16 cellular contexts compared by ENCODE assay signal in genomic region chr18:43589611-43590151, GRCh38.
DNase-seq lines count a peak whose midpoint lies in the region; ATAC-seq, FAIRE-seq and TF ChIP-seq lines count a peak whose summit lies in the region.
"Had no signal": no experiment of that assay in that cellular context is flagged by ENCODE, and none has a peak within 500 bp of the region (broad histone marks: within the 10 kb centered on the region; RNA-seq: fewer than 3 reads in every experiment).

No MANE protein-coding gene starts in this region.

- no peaks in the 10 kb centered on the region for H3K27me3 Mint-ChIP-seq in stimulated activated memory B cell treated with anti-CD40 and anti-IgM and Interleukin-4, amounts not matched to agents 10 μg/mL and 1 μg/mL and 100 μg/mL, for 72 hours
- H3K27me3 Mint-ChIP-seq: CD4-positive, alpha-beta memory T cell had no signal

- no peaks in the 10 kb centered on the region for H3K9me3 Mint-ChIP-seq in stimulated activated memory B cell treated with anti-CD40 and anti-IgM and Interleukin-4, amounts not matched to agents 10 μg/mL and 1 μg/mL and 100 μg/mL, for 72 hours

- H2BK20ac ChIP-seq in IMR-90 (ENCODE audit: low read depth, low read length): no peak overlapping the region

- H2AK9ac ChIP-seq in IMR-90 (replicated peaks; ENCODE audit: low read depth, low read length, poor library complexity): no peak overlapping the region

- no peak overlapping the region for H4K5ac ChIP-seq in IMR-90 (ENCODE audit: low read depth, low read length)

- no TSS peak for BruUV-seq in IMR-90 (replicated peaks; lab: Mats Ljungman, UMichigan)

- DNase-seq in Right ventricle myocardium inferior (ENCODE audit: missing footprints): peak; percentile 59
- no peak for DNase-seq in right atrium auricular region (ENCODE audit: low spot score)
- DNase-seq in IMR-90: no peak
- DNase-seq in keratinocyte (ENCODE audit: low read depth, low spot score): no peak
- no peak for DNase-seq in hypothalamus (lab: John Stamatoyannopoulos, UW)
- no peak for DNase-seq in DMS79 treated with DMSO at 0.1 percent for 48 hours (lab: John Stamatoyannopoulos, UW)
- no peak for DNase-seq in midbrain (lab: John Stamatoyannopoulos, UW)
- DNase-seq: 8988T; Calu3; CD4-positive, alpha-beta memory T cell; KBM-7; NCI-H1436 treated with DMSO at 0.1 percent for 48 hours; NCI-H2081; NCI-H774 had no signal

- no peak overlapping the region for H4K91ac ChIP-seq in IMR-90 (ENCODE audit: insufficient read depth, low read depth, low read length)

- no peak overlapping the region for H3K9ac ChIP-seq in IMR-90 (ENCODE audit: low read depth, low read length)
- no peak overlapping the region for H3K9ac ChIP-seq in keratinocyte (ENCODE audit: control insufficient read depth, extremely low read depth, insufficient read depth, low read length)

- CTCF ChIA-PET in IMR-90 (lab: Yijun Ruan, JAX): interaction anchor here (5.8 kb wide), 1 partner anchor 17 kb away, joined by 45 read pairs; no protein-coding TSS in a partner anchor

- H2AFZ ChIP-seq in IMR-90 (replicated peaks; ENCODE audit: low read length, poor library complexity) (peak overlapping the region; percentile 40), keratinocyte (ENCODE audit: control insufficient read depth, low read length) (peak overlapping the region; percentile 3)

- H2AK5ac ChIP-seq in IMR-90 (ENCODE audit: low read depth, low read length): no peak overlapping the region

- H3K79me2 ChIP-seq in keratinocyte (ENCODE audit: control insufficient read depth, insufficient read depth, low read length): no peaks in the 10 kb centered on the region

- H3K36me3 Mint-ChIP-seq in stimulated activated memory B cell treated with anti-CD40 and anti-IgM and Interleukin-4, amounts not matched to agents 10 μg/mL and 1 μg/mL and 100 μg/mL, for 72 hours: no peaks in the 10 kb centered on the region
- H3K36me3 Mint-ChIP-seq: CD4-positive, alpha-beta memory T cell had no signal

- H4K20me1 ChIP-seq in IMR-90 (ENCODE audit: insufficient read depth, low read length): no peaks in the 10 kb centered on the region
- H4K20me1 ChIP-seq in keratinocyte (ENCODE audit: control insufficient read depth, extremely low read depth, insufficient read depth, low read length): no peaks in the 10 kb centered on the region

- H3K9me1 ChIP-seq in IMR-90 (ENCODE audit: insufficient read depth, low read length): no peaks in the 10 kb centered on the region
- no peaks in the 10 kb centered on the region for H3K9me1 ChIP-seq in keratinocyte (ENCODE audit: control insufficient read depth, extremely low read depth, insufficient read depth, low read length)

- H3K27me3 ChIP-seq in right atrium auricular region: no peaks in the 10 kb centered on the region
- no peaks in the 10 kb centered on the region; the same call in 1 of the 2 replicates for H3K27me3 ChIP-seq in IMR-90 (ENCODE audit: control insufficient read depth, insufficient read depth, low read length)
- no peaks in the 10 kb centered on the region for H3K27me3 ChIP-seq in keratinocyte (ENCODE audit: control insufficient read depth, extremely low read depth, insufficient read depth, low read length)

- no peak overlapping the region for H3K14ac ChIP-seq in IMR-90 (replicated peaks; ENCODE audit: low read depth, low read length)

- no peak overlapping the region for H2BK15ac ChIP-seq in IMR-90 (ENCODE audit: low read depth, low read length)

- H3K4ac ChIP-seq in IMR-90 (ENCODE audit: low read depth, low read length): no peak overlapping the region

- dilution Hi-C loops in IMR-90 (cut with HindIII; ENCODE audit: low sequenced_read_pairs, unreplicated experiment): no loop called here
- dilution Hi-C loops in keratinocyte (cut with MboI; ENCODE audit: extremely low pct_ligation_motif_present, low sequenced_read_pairs): no loop called here

- no peaks in the 10 kb centered on the region for H3K4me1 Mint-ChIP-seq in stimulated activated memory B cell treated with anti-CD40 and anti-IgM and Interleukin-4, amounts not matched to agents 10 μg/mL and 1 μg/mL and 100 μg/mL, for 72 hours
- H3K4me1 Mint-ChIP-seq: CD4-positive, alpha-beta memory T cell had no signal

- no peak overlapping the region for H2BK5ac ChIP-seq in IMR-90 (ENCODE audit: low read depth, low read length, poor library complexity, severe bottlenecking)

- in situ Hi-C loops in IMR-90 (cut with MboI; ENCODE audit: low sequenced_read_pairs): loop anchor here (25.0 kb wide), 1 partner anchor 1477 kb away; no protein-coding TSS in a partner anchor

- ATAC-seq in Right ventricle myocardium inferior (no peak), IMR-90 (ENCODE audit: low read depth) (no peak)
- ATAC-seq in stimulated activated memory B cell treated with anti-CD40 and anti-IgM and Interleukin-4, amounts not matched to agents 10 μg/mL and 1 μg/mL and 100 μg/mL, for 72 hours: peak; percentile 11

- no peaks in the 10 kb centered on the region for H3K36me3 ChIP-seq in right atrium auricular region
- no peaks in the 10 kb centered on the region for H3K36me3 ChIP-seq in IMR-90 (ENCODE audit: control insufficient read depth, insufficient read depth, low read length)
- no peaks in the 10 kb centered on the region for H3K36me3 ChIP-seq in keratinocyte (ENCODE audit: control insufficient read depth in 2 of 2, extremely low read depth in 1 of 2, insufficient read depth in 2 of 2, low read length in 2 of 2)

- no peak overlapping the region for H3K27ac Mint-ChIP-seq in stimulated activated memory B cell treated with anti-CD40 and anti-IgM and Interleukin-4, amounts not matched to agents 10 μg/mL and 1 μg/mL and 100 μg/mL, for 72 hours
- H3K27ac Mint-ChIP-seq: CD4-positive, alpha-beta memory T cell had no signal

- H3K18ac ChIP-seq in IMR-90 (ENCODE audit: low read depth, low read length): no peak overlapping the region

- no peak overlapping the region for H3K4me3 ChIP-seq in right atrium auricular region
- H3K4me3 ChIP-seq in IMR-90 (ENCODE audit: insufficient read depth, low read depth, low read length): no peak overlapping the region
- no peak overlapping the region for H3K4me3 ChIP-seq in keratinocyte (ENCODE audit: control insufficient read depth in 2 of 3, extremely low read depth in 1 of 3, insufficient read depth in 2 of 3, low read depth in 1 of 3, low read length in 3 of 3)
- H3K4me3 ChIP-seq: SK-N-MC had no signal

- POLR2A ChIA-PET in IMR-90 (lab: Charles Lee; ENCODE audit: unreplicated experiment): no interaction called here

- no peak for FAIRE-seq in keratinocyte (lab: Jason Lieb, UNC)

- H3K4me3 Mint-ChIP-seq in stimulated activated memory B cell treated with anti-CD40 and anti-IgM and Interleukin-4, amounts not matched to agents 10 μg/mL and 1 μg/mL and 100 μg/mL, for 72 hours: no peak overlapping the region
- H3K4me3 Mint-ChIP-seq: CD4-positive, alpha-beta memory T cell had no signal

- no peak for TF ChIP-seq CTCF in right atrium auricular region (IDR thresholded peaks at IDR 0.05)
- no peak for TF ChIP-seq CTCF in IMR-90 (conservative IDR thresholded peaks at IDR 0.05; ENCODE audit: low read depth, low read length)
- no peak for TF ChIP-seq CTCF in keratinocyte (optimal IDR thresholded peaks at IDR 0.05 in 1 of 3, IDR thresholded peaks at IDR 0.05 in 1 of 3, conservative IDR thresholded peaks at IDR 0.05 in 1 of 3; ENCODE audit: extremely low read depth in 1 of 3, insufficient read depth in 2 of 3, low read length in 3 of 3)

- no peak overlapping the region for H4K8ac ChIP-seq in IMR-90 (ENCODE audit: low read depth in 2 of 2, low read length in 2 of 2)

- H3K79me1 ChIP-seq in IMR-90 (ENCODE audit: low read depth in 1 of 2, low read length in 2 of 2): no peaks in the 10 kb centered on the region

- WGBS in IMR-90 (ENCODE audit: extremely low coverage in 2 of 2, insufficient read length in 1 of 2), 2 experiments: no CpG with 5 or more reads among the region's 11 CpGs

- H3K9me3 ChIP-seq in right atrium auricular region (no peaks in the 10 kb centered on the region), IMR-90 (ENCODE audit: control insufficient read depth, insufficient read depth, low read length) (no peaks in the 10 kb centered on the region), keratinocyte (ENCODE audit: control insufficient read depth, low read depth, low read length) (no peaks in the 10 kb centered on the region)

- no peak overlapping the region for H3K23ac ChIP-seq in IMR-90 (ENCODE audit: low read depth, low read length)

- H3K4me1 ChIP-seq in right atrium auricular region (no peaks in the 10 kb centered on the region), IMR-90 (ENCODE audit: control insufficient read depth, insufficient read depth, low read length) (no peaks in the 10 kb centered on the region), keratinocyte (ENCODE audit: control insufficient read depth, extremely low read depth, insufficient read depth, low read length) (peaks cover 9% of the 10 kb centered on the region)

- H3K4me2 ChIP-seq in IMR-90 (ENCODE audit: low read depth, low read length) (no peak overlapping the region), keratinocyte (ENCODE audit: control insufficient read depth, extremely low read depth, insufficient read depth, low read depth, low read length) (no peak overlapping the region)

- intact Hi-C loops in Right ventricle myocardium inferior (cut with DNase I): no loop called here
- intact Hi-C loops in IMR-90 (cut with micrococcal nuclease): no loop called here

- H3K27ac ChIP-seq in right atrium auricular region: no peak overlapping the region
- no peak overlapping the region for H3K27ac ChIP-seq in IMR-90 (ENCODE audit: insufficient read depth, low read length)
- H3K27ac ChIP-seq in keratinocyte (ENCODE audit: control insufficient read depth, insufficient read depth, low read length): no peak overlapping the region
- H3K27ac ChIP-seq: SK-N-MC had no signal

- H3K56ac ChIP-seq in IMR-90 (ENCODE audit: extremely low read depth, insufficient read depth, low read length): no peak overlapping the region

- no peak for TF ChIP-seq RAD21 in IMR-90 (IDR thresholded peaks at IDR 0.05; ENCODE audit: low read length)

- no peak for TF ChIP-seq POLR2A in IMR-90 (IDR thresholded peaks at IDR 0.05; ENCODE audit: low read depth, low read length)

- no peak overlapping the region for H2BK120ac ChIP-seq in IMR-90 (ENCODE audit: low read depth, low read length)

TF ChIP-seq in IMR-90, 13 proteins besides CTCF, POLR2A, EP300 and RAD21 (continues in another document):
- TF ChIP-seq RFX5 (IDR thresholded peaks at IDR 0.05; ENCODE audit: low read depth, low read length): no peak
- TF ChIP-seq MAFK (IDR thresholded peaks at IDR 0.05; ENCODE audit: low read depth, low read length): no peak
- TF ChIP-seq MXI1 (IDR thresholded peaks at IDR 0.05; ENCODE audit: borderline replicate concordance, low read depth, low read length): no peak
- TF ChIP-seq NFE2L2 (IDR thresholded peaks at IDR 0.05; ENCODE audit: low read depth, low read length): no peak
- TF ChIP-seq MAZ (IDR thresholded peaks at IDR 0.05; ENCODE audit: borderline replicate concordance, low read depth, low read length): no peak
- no peak for TF ChIP-seq BHLHE40 (IDR thresholded peaks at IDR 0.05; ENCODE audit: low read depth, low read length)
